In genomic region chr12:27780612-27781408, GRCh38 we compare ENCODE assay signal across 8 cellular contexts. TPM values are rescaled to one million over a fixed set of nuclear protein-coding genes. Genes with fewer than 3 reads are reported as not detected.
DNase-seq lines count a peak whose midpoint lies in the region; ATAC-seq and TF ChIP-seq lines count a peak whose summit lies in the region.

No MANE protein-coding gene starts in this region.

- no peaks in the 10 kb centered on the region for H3K27me3 Mint-ChIP-seq in IgD-negative memory B cell
- H3K27me3 Mint-ChIP-seq in mesothelial cell of epicardium (ENCODE audit: low read depth), result no peaks in the 10 kb centered on the region

- peak in 1 of 2 donors; percentile 14 for TF ChIP-seq POLR2A in thyroid gland (IDR thresholded peaks at IDR 0.05)

- H3K4me3 ChIP-seq in GM08714 (ENCODE audit: low read length) (peak overlapping the region; percentile 77), dorsolateral prefrontal cortex (peak overlapping the region; percentile 52 to 95 (median 85)), thyroid gland (replicated peaks in 1 of 3) (peak overlapping the region; percentile 9 to 87 (median 70))

- H3K9me3 Mint-ChIP-seq in IgD-negative memory B cell (no peaks in the 10 kb centered on the region), mesothelial cell of epicardium (no peaks in the 10 kb centered on the region)

- ATAC-seq in GM21717 (IDR thresholded peaks at IDR 0.05; ENCODE audit: unreplicated experiment), result peak; percentile 39

- H3K4me1 Mint-ChIP-seq in IgD-negative memory B cell (peaks cover 17 to 30% (median 30%) of the 10 kb centered on the region in 3 donors), mesothelial cell of epicardium (peaks cover 25% of the 10 kb centered on the region)

- peak overlapping the region in 1 of 3 donors; percentile 62 for H3K27ac Mint-ChIP-seq in IgD-negative memory B cell
- peak overlapping the region; percentile 82 for H3K27ac Mint-ChIP-seq in mesothelial cell of epicardium

- no peaks in the 10 kb centered on the region for H3K36me3 ChIP-seq in thyroid gland

- no peaks in the 10 kb centered on the region for H3K27me3 ChIP-seq in dorsolateral prefrontal cortex
- no peaks in the 10 kb centered on the region for H3K27me3 ChIP-seq in thyroid gland

- H3K4me1 ChIP-seq in thyroid gland, result peaks cover 18% of the 10 kb centered on the region in 2 donors

- WGBS in thyroid gland, 2 donors, result 5 to 12% methylated on average over 11 to 19 of the region's 27 CpGs

- H3K36me3 Mint-ChIP-seq in IgD-negative memory B cell, result peaks cover 8% of the 10 kb centered on the region
- H3K36me3 Mint-ChIP-seq in mesothelial cell of epicardium, result peaks cover 12% of the 10 kb centered on the region

- H3K27ac ChIP-seq in dorsolateral prefrontal cortex (peak overlapping the region; percentile 78 to 99 (median 96)), thyroid gland (peak overlapping the region; percentile 85 to 90 (median 88))

- H3K4me3 Mint-ChIP-seq in IgD-negative memory B cell (peak overlapping the region; percentile 81 to 92 (median 87)), mesothelial cell of epicardium (peak overlapping the region; percentile 77)

- H3K9me3 ChIP-seq in thyroid gland, result no peaks in the 10 kb centered on the region

- intact Hi-C loops in dorsolateral prefrontal cortex (cut with DNase I), result loop anchor here in 1 of 2 donors (2.0 to 5.0 kb wide), 2 partner anchors 49 to 70 kb away; partner anchors contain the start of gene MRPS35
- intact Hi-C loops in thyroid gland (cut with DNase I), result no loop called here

- TF ChIP-seq CTCF in dorsolateral prefrontal cortex (IDR thresholded peaks at IDR 0.05 in 54 of 56, conservative IDR thresholded peaks at IDR 0.05 in 2 of 56; ENCODE audit: low read depth in 1 of 56, partially characterized antibody in 56 of 56), result peak in 1 of 56 donors; percentile 7
- no peak for TF ChIP-seq CTCF in mesothelial cell of epicardium (IDR thresholded peaks at IDR 0.05; ENCODE audit: unreplicated experiment)
- TF ChIP-seq CTCF in thyroid gland (IDR thresholded peaks at IDR 0.05), result no peak

- DNase-seq in T-helper 9 cell (peak; percentile 8), dorsolateral prefrontal cortex (peak in 4 of 10 donors; percentile 16 to 49 (median 24)), mesothelial cell of epicardium (ENCODE audit: low spot score in 2 of 2, unreplicated experiment in 2 of 2) (no peak), thyroid gland (peak; percentile 72 to 73), KG1 (lab: John Stamatoyannopoulos, UW) (no peak)

RNA-seq across cellular contexts. Expression of gene MANSC4, which starts 0.8 kb away (rescaled TPM):
- 0.45 TPM for polyA plus RNA-seq in IgD-negative memory B cell
- total RNA-seq in dorsolateral prefrontal cortex (1 to 10 TPM in 2 of 120 experiments, under 1 TPM in 12, not detected in 106; 0.42 to 1.2 (median 0.61) TPM), mesothelial cell of epicardium (0.29 to 0.78 TPM (median 0.72 TPM) in 3 replicates), thyroid gland (not detected)

RNA-seq across cellular contexts. Expression of gene KLHL42, which starts 0.8 kb away (rescaled TPM):
- polyA plus RNA-seq in IgD-negative memory B cell, result 12.8 TPM
- total RNA-seq in dorsolateral prefrontal cortex, result 10 to 100 TPM; 40.7 to 73.4 (median 58.0) TPM
- 38.6 to 39.8 TPM (median 38.7 TPM) in 3 replicates for total RNA-seq in mesothelial cell of epicardium
- 10 to 100 TPM; 18.8 to 43.9 (median 22.7) TPM for total RNA-seq in thyroid gland

Comparison
In these comparisons a context has a peak if more than half of its experiments do, and no peak if none do; other contexts are left out.
1. DNase-seq: peak in T-helper 9 cell (single experiment) and thyroid gland (2 of 2); none in mesothelial cell of epicardium (0 of 2) and KG1 (single experiment).
2. Peak in every context shown above with its lines, with median percentiles within 50 percentile points of each other: H3K4me3 ChIP-seq.